1 cellular context compared by ENCODE assay signal in the genomic region with DNA sequence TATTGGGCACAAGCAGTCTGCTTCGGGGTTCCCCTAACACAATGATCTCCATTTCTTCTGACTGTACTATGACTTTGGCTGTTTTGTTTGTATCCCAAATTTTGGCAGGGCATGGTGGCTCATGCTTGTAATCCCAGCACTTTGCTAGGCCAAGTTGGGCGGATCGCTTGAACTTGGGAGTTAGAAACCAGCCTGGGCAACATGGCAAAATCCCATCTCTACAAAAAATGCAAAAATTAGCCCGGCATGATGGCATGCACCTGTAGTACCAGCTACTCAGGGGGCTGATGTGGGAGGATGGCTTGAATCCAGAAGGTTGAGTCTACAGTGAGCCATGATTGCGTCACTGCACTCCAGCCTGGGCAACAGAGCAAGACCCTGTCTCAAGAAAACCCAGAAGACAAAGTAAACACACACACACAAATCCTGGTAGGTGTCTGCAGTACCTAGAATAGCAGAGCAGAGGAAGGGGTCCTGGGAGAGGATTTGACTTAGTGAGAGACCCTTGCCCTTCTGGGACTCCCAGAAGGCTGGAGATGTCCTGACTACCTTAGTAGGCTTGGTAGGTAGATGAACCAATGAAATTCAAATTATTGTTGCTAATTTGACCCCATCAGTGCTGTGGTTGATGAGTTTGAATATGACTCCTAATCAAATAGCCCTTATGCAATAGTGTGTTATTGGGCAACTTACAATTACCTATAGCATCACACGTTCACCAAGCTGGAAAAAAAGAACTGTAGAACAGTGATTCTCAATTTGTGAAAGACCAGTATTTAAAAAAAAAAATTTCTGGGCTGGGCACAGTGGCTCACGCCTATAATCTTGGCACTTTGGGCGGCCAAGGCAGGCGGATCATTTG.
TF ChIP-seq lines count a peak whose summit lies in the region.

No MANE protein-coding gene starts in this region.

TF ChIP-seq in H1, 55 proteins besides CTCF, POLR2A, EP300 and RAD21 (continued from another document):
- TF ChIP-seq CHD2 (IDR thresholded peaks at IDR 0.05; ENCODE audit: low read length): no peak
